In genomic region chr22:50027639-50028537, GRCh38 we compare ENCODE assay signal across 9 cellular contexts. TPM values are rescaled to one million over a fixed set of nuclear protein-coding genes. Genes with fewer than 3 reads are reported as not detected.
DNase-seq lines count a peak whose midpoint lies in the region; ATAC-seq and TF ChIP-seq lines count a peak whose summit lies in the region.
"Had no signal": no experiment of that assay in that cellular context is flagged by ENCODE, and none has a peak within 500 bp of the region (broad histone marks: within the 10 kb centered on the region; RNA-seq: fewer than 3 reads in every experiment).

No MANE protein-coding gene starts in this region.

- ATAC-seq in left lobe of liver (peak; percentile 30), WTC11 (no peak)

- H3K9me3 ChIP-seq in prostate gland (no peaks in the 10 kb centered on the region), testis (no peaks in the 10 kb centered on the region)

- H3K4me3 Mint-ChIP-seq in WTC11, result no peak overlapping the region

- H3K36me3 Mint-ChIP-seq in WTC11, result no peaks in the 10 kb centered on the region

- CTCF ChIA-PET in WTC11 (lab: Charles Lee), result interaction anchor here (0.7 kb wide), 1 partner anchor 123 kb away, joined by 3 read pairs; no protein-coding TSS in a partner anchor

- TF ChIP-seq CTCF in WTC11 (IDR thresholded peaks at IDR 0.05) (no peak), prostate gland (IDR thresholded peaks at IDR 0.05) (peak in 1 of 4 experiments; percentile 22), testis (IDR thresholded peaks at IDR 0.05) (no peak)

- no peak overlapping the region for H3K27ac Mint-ChIP-seq in WTC11

- 45% methylated on average over 34 of the region's 42 CpGs for WGBS in prostate gland
- WGBS in testis, 2 donors, result 86 to 89% methylated on average over 17 to 42 of the region's 42 CpGs

- no peaks in the 10 kb centered on the region for H3K4me1 Mint-ChIP-seq in WTC11

- POLR2A ChIA-PET in WTC11 (lab: Charles Lee), result interaction anchor here (0.7 kb wide), 1 partner anchor 25 kb away, joined by 4 read pairs; no protein-coding TSS in a partner anchor

- no peaks in the 10 kb centered on the region for H3K9me3 Mint-ChIP-seq in WTC11

- DNase-seq in 8988T (peak; percentile 57), HPDE6-E6E7 (ENCODE audit: extremely low spot score) (peak; percentile 76), left lobe of liver (ENCODE audit: low spot score) (no peak), WTC11 (ENCODE audit: low spot score) (no peak), prostate gland (ENCODE audit: low spot score) (no peak), testis (no peak), OCI-M1 (lab: John Stamatoyannopoulos, UW) (no peak)
- DNase-seq in activated CD8-positive, alpha-beta memory T cell treated with anti-CD3 and anti-CD28 coated beads, Interleukin-2, amount 50 U/mL, for 4 hours, result peak; percentile 68

- H3K36me3 ChIP-seq in prostate gland (no peaks in the 10 kb centered on the region), testis (ENCODE audit: low read depth, missing control alignments) (no peaks in the 10 kb centered on the region)

- H3K4me1 ChIP-seq in prostate gland (replicated peaks), result peaks cover 4% of the 10 kb centered on the region
- peaks cover 3% of the 10 kb centered on the region for H3K4me1 ChIP-seq in testis

- intact Hi-C loops in prostate gland (cut with DNase I), result no loop called here
- intact Hi-C loops in testis (cut with DNase I; ENCODE audit: low total_unique reads), result no loop called here

- H3K27ac ChIP-seq in prostate gland, result no peak overlapping the region
- H3K27ac ChIP-seq in testis, result no peak overlapping the region
- H3K27ac ChIP-seq: SK-N-MC had no signal

- TF ChIP-seq POLR2A in prostate gland (IDR thresholded peaks at IDR 0.05) (no peak), testis (IDR thresholded peaks at IDR 0.05) (no peak)

- H3K27me3 ChIP-seq in prostate gland (replicated peaks; ENCODE audit: insufficient read depth), result no peaks in the 10 kb centered on the region
- H3K27me3 ChIP-seq in testis, result no peaks in the 10 kb centered on the region

- peaks cover 23% of the 10 kb centered on the region for H3K27me3 Mint-ChIP-seq in WTC11 (ENCODE audit: low read depth)

- H3K4me3 ChIP-seq in prostate gland (no peak overlapping the region), testis (no peak overlapping the region)
- H3K4me3 ChIP-seq: SK-N-MC had no signal

TF ChIP-seq in WTC11, 78 proteins besides CTCF, POLR2A, EP300 and RAD21:
- TF ChIP-seq ZNF396 (CRISPR knock-in tag; IDR thresholded peaks at IDR 0.05; ENCODE audit: borderline replicate concordance), result no peak
- no peak for TF ChIP-seq NFYB (CRISPR knock-in tag; conservative IDR thresholded peaks at IDR 0.05; ENCODE audit: low read depth)
- TF ChIP-seq GTF2I (CRISPR knock-in tag; conservative IDR thresholded peaks at IDR 0.05), result no peak
- no peak for TF ChIP-seq RELA (CRISPR knock-in tag; IDR thresholded peaks at IDR 0.05; ENCODE audit: borderline replicate concordance)
- no peak for TF ChIP-seq SMAD4 (CRISPR knock-in tag; IDR thresholded peaks at IDR 0.05)
- no peak for TF ChIP-seq ETV6 (CRISPR knock-in tag; IDR thresholded peaks at IDR 0.05)
- no peak for TF ChIP-seq MYBL2 (CRISPR knock-in tag; IDR thresholded peaks at IDR 0.05)

RNA-seq across cellular contexts. Expression of gene IL17REL, which starts 15.3 kb away (rescaled TPM):
- total RNA-seq in left lobe of liver (not detected), WTC11 (2021) (0.23 to 0.34 TPM (median 0.24 TPM) in 3 replicates), prostate gland (under 1 TPM in 1 of 2 donors, not detected in 1; 0.68 TPM), testis (under 1 TPM; 0.25 to 0.55 TPM)
- 0.30 TPM for polyA plus RNA-seq in testis (ENCODE audit: insufficient read depth, low read depth, low replicate concordance)

RNA-seq across cellular contexts. Expression of gene TTLL8, which starts 30.2 kb away (rescaled TPM):
- total RNA-seq in left lobe of liver (not detected), WTC11 (2021) (0.30 TPM in 1 of 3 replicates, not detected in the others), prostate gland (under 1 TPM in 1 of 2 donors, not detected in 1; 0.74 TPM), testis (10 to 100 TPM in 1 of 2 donors, 1 to 10 TPM in 1; 5.1 to 11.9 TPM)
- polyA plus RNA-seq in testis (ENCODE audit: insufficient read depth, low read depth, low replicate concordance), result 11.3 TPM

RNA-seq across cellular contexts. Expression of gene MLC1, which starts 57.3 kb away (rescaled TPM):
- not detected for total RNA-seq in left lobe of liver
- 0.13 to 0.16 TPM (median 0.16 TPM) in 3 replicates for total RNA-seq in WTC11 (2021)
- 1 to 10 TPM in 1 of 2 donors, under 1 TPM in 1; 0.68 to 1.1 TPM for total RNA-seq in prostate gland
- total RNA-seq in testis, result 1 to 10 TPM; 1.3 to 1.5 TPM
- 1.3 TPM for polyA plus RNA-seq in testis (ENCODE audit: insufficient read depth, low read depth, low replicate concordance)

Comparison
In these comparisons a context has a peak if more than half of its experiments do, and no peak if none do; other contexts are left out.
1. DNase-seq: peak in 8988T (single experiment), HPDE6-E6E7 (single experiment) and activated CD8-positive, alpha-beta memory T cell treated with anti-CD3 and anti-CD28 coated beads, Interleukin-2, amount 50 U/mL, for 4 hours (single experiment); none in left lobe of liver (single experiment), WTC11 (single experiment), prostate gland (single experiment), testis (single experiment) and OCI-M1 (single experiment).